In genomic region chr3:119604878-119605277, GRCh38 we compare ENCODE assay signal across 15 cellular contexts. TPM values are rescaled to one million over a fixed set of nuclear protein-coding genes. Genes with fewer than 3 reads are reported as not detected.
DNase-seq lines count a peak whose midpoint lies in the region; ATAC-seq and TF ChIP-seq lines count a peak whose summit lies in the region.
"Had no signal": no experiment of that assay in that cellular context is flagged by ENCODE, and none has a peak within 500 bp of the region (broad histone marks: within the 10 kb centered on the region; RNA-seq: fewer than 3 reads in every experiment).

No MANE protein-coding gene starts in this region.

- no peaks in the 10 kb centered on the region for H3K9me3 Mint-ChIP-seq in activated naive CD8-positive, alpha-beta T cell treated with anti-CD3 and anti-CD28 coated beads, Interleukin-2, amount 50 U/mL, for 24 hours
- no peaks in the 10 kb centered on the region for H3K9me3 Mint-ChIP-seq in activated naive CD8-positive, alpha-beta T cell treated with anti-CD3 and anti-CD28 coated beads for 36 hours
- H3K9me3 Mint-ChIP-seq in stimulated activated naive CD8-positive, alpha-beta T cell treated with anti-CD3 and anti-CD28 coated beads, Interleukin-15, amount 100 ng/mL, for 72 hours = no peaks in the 10 kb centered on the region
- H3K9me3 Mint-ChIP-seq: H9 had no signal

- no peak overlapping the region for H3K4me3 ChIP-seq in epithelial cell of esophagus (ENCODE audit: low read length)
- H3K4me3 ChIP-seq: heart right ventricle, MG63, pancreas had no signal

- peak; percentile 74 for ATAC-seq in activated naive CD8-positive, alpha-beta T cell treated with anti-CD3 and anti-CD28 coated beads, Interleukin-2, amount 50 U/mL, for 24 hours
- ATAC-seq in SK-N-SH treated with all-trans-retinoic acid at 6 μM for 48 hours (peak; percentile 73), HG03280 (IDR thresholded peaks at IDR 0.05; ENCODE audit: unreplicated experiment) (no peak), HG03175 (IDR thresholded peaks at IDR 0.05; ENCODE audit: unreplicated experiment) (no peak), GM19035 (IDR thresholded peaks at IDR 0.05; ENCODE audit: unreplicated experiment) (no peak)
- ATAC-seq in stimulated activated naive CD8-positive, alpha-beta T cell treated with anti-CD3 and anti-CD28 coated beads, Interleukin-15, amount 100 ng/mL, for 72 hours = peak; percentile 81
- ATAC-seq: heart right ventricle, pancreas had no signal

- no peak for DNase-seq in activated naive CD8-positive, alpha-beta T cell treated with anti-CD3 and anti-CD28 coated beads, Interleukin-2, amount 50 U/mL, for 24 hours
- no peak for DNase-seq in activated naive CD8-positive, alpha-beta T cell treated with anti-CD3 and anti-CD28 coated beads for 36 hours
- peak; percentile 33 for DNase-seq in epithelial cell of esophagus (ENCODE audit: low read depth)
- DNase-seq in stimulated activated naive CD8-positive, alpha-beta T cell treated with anti-CD3 and anti-CD28 coated beads, Interleukin-15, amount 100 ng/mL, for 72 hours = no peak
- DNase-seq: activated naive CD4-positive, alpha-beta T cell; Caco-2; H9; heart right ventricle; MG63; pancreas; Right ventricle myocardium superior had no signal

- H3K36me3 Mint-ChIP-seq in activated naive CD8-positive, alpha-beta T cell treated with anti-CD3 and anti-CD28 coated beads, Interleukin-2, amount 50 U/mL, for 24 hours (ENCODE audit: low read depth) = no peaks in the 10 kb centered on the region
- H3K36me3 Mint-ChIP-seq in activated naive CD8-positive, alpha-beta T cell treated with anti-CD3 and anti-CD28 coated beads for 36 hours = no peaks in the 10 kb centered on the region

- H3K4me1 Mint-ChIP-seq in activated naive CD8-positive, alpha-beta T cell treated with anti-CD3 and anti-CD28 coated beads, Interleukin-2, amount 50 U/mL, for 24 hours = peaks cover 26% of the 10 kb centered on the region
- peaks cover 17% of the 10 kb centered on the region for H3K4me1 Mint-ChIP-seq in activated naive CD8-positive, alpha-beta T cell treated with anti-CD3 and anti-CD28 coated beads for 36 hours
- H3K4me1 Mint-ChIP-seq in stimulated activated naive CD8-positive, alpha-beta T cell treated with anti-CD3 and anti-CD28 coated beads, Interleukin-15, amount 100 ng/mL, for 72 hours = peaks cover 23% of the 10 kb centered on the region

- TF ChIP-seq CTCF in epithelial cell of esophagus (IDR thresholded peaks at IDR 0.05; ENCODE audit: insufficient read depth, low read depth, low read length, missing control alignments) = no peak

- no peak overlapping the region for H3K4me3 Mint-ChIP-seq in activated naive CD8-positive, alpha-beta T cell treated with anti-CD3 and anti-CD28 coated beads, Interleukin-2, amount 50 U/mL, for 24 hours
- H3K4me3 Mint-ChIP-seq in activated naive CD8-positive, alpha-beta T cell treated with anti-CD3 and anti-CD28 coated beads for 36 hours = no peak overlapping the region
- H3K4me3 Mint-ChIP-seq in stimulated activated naive CD8-positive, alpha-beta T cell treated with anti-CD3 and anti-CD28 coated beads, Interleukin-15, amount 100 ng/mL, for 72 hours = no peak overlapping the region
- H3K4me3 Mint-ChIP-seq: H9 had no signal

- H3K27me3 Mint-ChIP-seq in activated naive CD8-positive, alpha-beta T cell treated with anti-CD3 and anti-CD28 coated beads, Interleukin-2, amount 50 U/mL, for 24 hours = peaks cover 11% of the 10 kb centered on the region
- H3K27me3 Mint-ChIP-seq in activated naive CD8-positive, alpha-beta T cell treated with anti-CD3 and anti-CD28 coated beads for 36 hours = peaks cover 14% of the 10 kb centered on the region
- peaks cover 34% of the 10 kb centered on the region for H3K27me3 Mint-ChIP-seq in stimulated activated naive CD8-positive, alpha-beta T cell treated with anti-CD3 and anti-CD28 coated beads, Interleukin-15, amount 100 ng/mL, for 72 hours

- no peak overlapping the region for H3K27ac Mint-ChIP-seq in activated naive CD8-positive, alpha-beta T cell treated with anti-CD3 and anti-CD28 coated beads, Interleukin-2, amount 50 U/mL, for 24 hours
- H3K27ac Mint-ChIP-seq in activated naive CD8-positive, alpha-beta T cell treated with anti-CD3 and anti-CD28 coated beads for 36 hours = no peak overlapping the region
- peak overlapping the region in 1 of 2 donors; percentile 23 for H3K27ac Mint-ChIP-seq in stimulated activated naive CD8-positive, alpha-beta T cell treated with anti-CD3 and anti-CD28 coated beads, Interleukin-15, amount 100 ng/mL, for 72 hours
- H3K27ac Mint-ChIP-seq: H9 had no signal

TF ChIP-seq in SK-N-SH treated with all-trans-retinoic acid at 6 μM for 48 hours, 23 proteins besides CTCF, POLR2A, EP300 and RAD21:
- TF ChIP-seq ZFP3 (CRISPR knock-in tag; IDR thresholded peaks at IDR 0.05) (no peak), TOX (CRISPR knock-in tag; IDR thresholded peaks at IDR 0.05; ENCODE audit: borderline replicate concordance) (no peak), POU6F1 (CRISPR knock-in tag; IDR thresholded peaks at IDR 0.05; ENCODE audit: borderline replicate concordance, low read depth) (no peak), ARNTL (CRISPR knock-in tag; IDR thresholded peaks at IDR 0.05; ENCODE audit: borderline replicate concordance, low read depth) (no peak), GLIS3 (CRISPR knock-in tag; IDR thresholded peaks at IDR 0.05) (no peak), RARB (CRISPR knock-in tag; IDR thresholded peaks at IDR 0.05) (no peak), BACH2 (CRISPR knock-in tag; IDR thresholded peaks at IDR 0.05; ENCODE audit: borderline replicate concordance) (no peak), TCF4 (CRISPR knock-in tag; IDR thresholded peaks at IDR 0.05; ENCODE audit: borderline replicate concordance) (no peak), ISL1 (CRISPR knock-in tag; IDR thresholded peaks at IDR 0.05) (no peak), PPARA (CRISPR knock-in tag; IDR thresholded peaks at IDR 0.05; ENCODE audit: borderline replicate concordance) (no peak), ZFP30 (CRISPR knock-in tag; IDR thresholded peaks at IDR 0.05) (no peak)
- TF ChIP-seq, protein P1, sequence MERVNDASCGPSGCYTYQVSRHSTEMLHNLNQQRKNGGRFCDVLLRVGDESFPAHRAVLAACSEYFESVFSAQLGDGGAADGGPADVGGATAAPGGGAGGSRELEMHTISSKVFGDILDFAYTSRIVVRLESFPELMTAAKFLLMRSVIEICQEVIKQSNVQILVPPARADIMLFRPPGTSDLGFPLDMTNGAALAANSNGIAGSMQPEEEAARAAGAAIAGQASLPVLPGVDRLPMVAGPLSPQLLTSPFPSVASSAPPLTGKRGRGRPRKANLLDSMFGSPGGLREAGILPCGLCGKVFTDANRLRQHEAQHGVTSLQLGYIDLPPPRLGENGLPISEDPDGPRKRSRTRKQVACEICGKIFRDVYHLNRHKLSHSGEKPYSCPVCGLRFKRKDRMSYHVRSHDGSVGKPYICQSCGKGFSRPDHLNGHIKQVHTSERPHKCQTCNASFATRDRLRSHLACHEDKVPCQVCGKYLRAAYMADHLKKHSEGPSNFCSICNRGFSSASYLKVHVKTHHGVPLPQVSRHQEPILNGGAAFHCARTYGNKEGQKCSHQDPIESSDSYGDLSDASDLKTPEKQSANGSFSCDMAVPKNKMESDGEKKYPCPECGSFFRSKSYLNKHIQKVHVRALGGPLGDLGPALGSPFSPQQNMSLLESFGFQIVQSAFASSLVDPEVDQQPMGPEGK (CRISPR knock-in tag; IDR thresholded peaks at IDR 0.05; ENCODE audit: borderline replicate concordance) = no peak
- TF ChIP-seq, protein P2, sequence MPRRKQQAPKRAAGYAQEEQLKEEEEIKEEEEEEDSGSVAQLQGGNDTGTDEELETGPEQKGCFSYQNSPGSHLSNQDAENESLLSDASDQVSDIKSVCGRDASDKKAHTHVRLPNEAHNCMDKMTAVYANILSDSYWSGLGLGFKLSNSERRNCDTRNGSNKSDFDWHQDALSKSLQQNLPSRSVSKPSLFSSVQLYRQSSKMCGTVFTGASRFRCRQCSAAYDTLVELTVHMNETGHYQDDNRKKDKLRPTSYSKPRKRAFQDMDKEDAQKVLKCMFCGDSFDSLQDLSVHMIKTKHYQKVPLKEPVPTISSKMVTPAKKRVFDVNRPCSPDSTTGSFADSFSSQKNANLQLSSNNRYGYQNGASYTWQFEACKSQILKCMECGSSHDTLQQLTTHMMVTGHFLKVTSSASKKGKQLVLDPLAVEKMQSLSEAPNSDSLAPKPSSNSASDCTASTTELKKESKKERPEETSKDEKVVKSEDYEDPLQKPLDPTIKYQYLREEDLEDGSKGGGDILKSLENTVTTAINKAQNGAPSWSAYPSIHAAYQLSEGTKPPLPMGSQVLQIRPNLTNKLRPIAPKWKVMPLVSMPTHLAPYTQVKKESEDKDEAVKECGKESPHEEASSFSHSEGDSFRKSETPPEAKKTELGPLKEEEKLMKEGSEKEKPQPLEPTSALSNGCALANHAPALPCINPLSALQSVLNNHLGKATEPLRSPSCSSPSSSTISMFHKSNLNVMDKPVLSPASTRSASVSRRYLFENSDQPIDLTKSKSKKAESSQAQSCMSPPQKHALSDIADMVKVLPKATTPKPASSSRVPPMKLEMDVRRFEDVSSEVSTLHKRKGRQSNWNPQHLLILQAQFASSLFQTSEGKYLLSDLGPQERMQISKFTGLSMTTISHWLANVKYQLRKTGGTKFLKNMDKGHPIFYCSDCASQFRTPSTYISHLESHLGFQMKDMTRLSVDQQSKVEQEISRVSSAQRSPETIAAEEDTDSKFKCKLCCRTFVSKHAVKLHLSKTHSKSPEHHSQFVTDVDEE (CRISPR knock-in tag; IDR thresholded peaks at IDR 0.05) = no peak

RNA-seq across cellular contexts. Expression of gene PLA1A, which starts 7.2 kb away (rescaled TPM):
- total RNA-seq in activated naive CD8-positive, alpha-beta T cell treated with anti-CD3 and anti-CD28 coated beads for 36 hours = not detected
- total RNA-seq: H9 had no signal

RNA-seq across cellular contexts. Expression of gene ADPRH, which starts 25.6 kb away (rescaled TPM):
- total RNA-seq in activated naive CD8-positive, alpha-beta T cell treated with anti-CD3 and anti-CD28 coated beads for 36 hours = 1 to 10 TPM; 5.8 to 6.0 TPM

RNA-seq across cellular contexts. Expression of gene CD80, which starts 45.5 kb away (rescaled TPM):
- 1 to 10 TPM; 4.2 to 4.7 TPM for total RNA-seq in activated naive CD8-positive, alpha-beta T cell treated with anti-CD3 and anti-CD28 coated beads for 36 hours
- total RNA-seq: Caco-2, H9, Right ventricle myocardium superior had no signal

RNA-seq across cellular contexts. Expression of gene POPDC2, which starts 55.5 kb away (rescaled TPM):
- 1 to 10 TPM; 1.6 to 2.0 TPM for total RNA-seq in activated naive CD8-positive, alpha-beta T cell treated with anti-CD3 and anti-CD28 coated beads for 36 hours

Comparison
In these comparisons a context has a peak if more than half of its experiments do, and no peak if none do; other contexts are left out.
1. ATAC-seq: peak in activated naive CD8-positive, alpha-beta T cell treated with anti-CD3 and anti-CD28 coated beads, Interleukin-2, amount 50 U/mL, for 24 hours (single experiment), SK-N-SH treated with all-trans-retinoic acid at 6 μM for 48 hours (single experiment) and stimulated activated naive CD8-positive, alpha-beta T cell treated with anti-CD3 and anti-CD28 coated beads, Interleukin-15, amount 100 ng/mL, for 72 hours (single experiment); none in HG03280 (single experiment), HG03175 (single experiment) and GM19035 (single experiment).